Comparison of ENCODE assay signal across 24 cellular contexts in genomic region chr7:134182078-134182477, GRCh38. TPM values are rescaled to one million over a fixed set of nuclear protein-coding genes. Genes with fewer than 3 reads are reported as not detected.
"Had no signal": no experiment of that assay in that cellular context is flagged by ENCODE, and none has a peak within 500 bp of the region (broad histone marks: within the 10 kb centered on the region; RNA-seq: fewer than 3 reads in every experiment).

No MANE protein-coding gene starts in this region.

- H3K9me3 ChIP-seq: colonic mucosa, esophagus muscularis mucosa, gastroesophageal sphincter, left ventricle myocardium inferior, lower lobe of right lung, ovary, suprapubic skin, thyroid gland, upper lobe of left lung, uterus had no signal

- H3K36me3 ChIP-seq: colonic mucosa, esophagus muscularis mucosa, gastroesophageal sphincter, left ventricle myocardium inferior, lower lobe of right lung, neural progenitor cell, ovary, suprapubic skin, thyroid gland, upper lobe of left lung, uterus had no signal

- FAIRE-seq: kidney had no signal

- H3K4me1 ChIP-seq: colonic mucosa, esophagus muscularis mucosa, gastroesophageal sphincter, left ventricle myocardium inferior, lower lobe of right lung, neural progenitor cell, thyroid gland, upper lobe of left lung, uterus had no signal

- ATAC-seq: gastroesophageal sphincter; left cardiac atrium; lower lobe of right lung; natural killer cell treated with Interleukin-12 subunit alpha and Interleukin-12 subunit beta and Interleukin-15 and Interleukin-18, amount 100 ng/mL, for 72 hours; right cardiac atrium; stimulated activated naive CD8-positive, alpha-beta T cell treated with anti-CD3 and anti-CD28 coated beads, Interleukin-15, Interleukin-2, amounts not matched to agents 100 U/mL and 50 U/mL, for 24 hours had no signal

- H3K27ac ChIP-seq: colonic mucosa, esophagus muscularis mucosa, gastroesophageal sphincter, left ventricle myocardium inferior, lower lobe of right lung, neural progenitor cell, ovary, suprapubic skin, thyroid gland, upper lobe of left lung, uterus had no signal

- H3K4me3 ChIP-seq: colonic mucosa, esophagus muscularis mucosa, gastroesophageal sphincter, left ventricle myocardium inferior, lower lobe of right lung, neural progenitor cell, ovary, suprapubic skin, thyroid gland, upper lobe of left lung, uterus had no signal

- H3K27me3 ChIP-seq: colonic mucosa, esophagus muscularis mucosa, gastroesophageal sphincter, neural progenitor cell, ovary, suprapubic skin, thyroid gland, upper lobe of left lung, uterus had no signal

- DNase-seq: colonic mucosa; dermis blood vessel endothelial cell; glutamatergic neuron; immature natural killer cell; kidney; left cardiac atrium; left ventricle myocardium inferior; lower lobe of right lung; mesenchymal stem cell; midbrain; nucleus accumbens; ovary; right cardiac atrium; small intestine; stimulated activated CD4-positive, alpha-beta T cell treated with anti-CD3 and anti-CD28 coated beads, Interleukin-2, amount 100 ng/mL, for 48 hours; stimulated activated naive CD8-positive, alpha-beta T cell treated with anti-CD3 and anti-CD28 coated beads, Interleukin-15, Interleukin-2, amounts not matched to agents 100 U/mL and 50 U/mL, for 24 hours; thyroid gland; upper lobe of left lung; uterus had no signal

RNA-seq across cellular contexts. Expression of gene LRGUK, which starts 54.9 kb away (rescaled TPM):
- polyA plus RNA-seq: immature natural killer cell, right cardiac atrium had no signal
